ENCODE assay signal across 8 cellular contexts in genomic region chr4:102620697-102621497, GRCh38.
DNase-seq lines count a peak whose midpoint lies in the region; ATAC-seq lines count a peak whose summit lies in the region.

No MANE protein-coding gene starts in this region.

- POLR2A ChIA-PET in naive thymus-derived CD8-positive, alpha-beta T cell (lab: Charles Lee): interaction anchor here (1.3 kb wide), 1 partner anchor 206 kb away, joined by 3 read pairs; the partner anchor contains the start of gene UBE2D3

- H3K27me3 Mint-ChIP-seq in naive thymus-derived CD8-positive, alpha-beta T cell: no peaks in the 10 kb centered on the region

- DNase-seq in NCI-H1417 (lab: John Stamatoyannopoulos, UW) (peak; percentile 38 to 82 (median 56)), NCI-H1417 treated with DMSO at 0.1 percent for 48 hours (lab: John Stamatoyannopoulos, UW) (no peak), M059J (ENCODE audit: low read depth) (peak; percentile 79), T1000 (lab: John Stamatoyannopoulos, UW) (peak; percentile 50), fibroblast of gingiva (ENCODE audit: low read depth) (peak; percentile 76), mesenteric fat pad (ENCODE audit: low spot score) (no peak)
- peak in 1 of 10 donors; percentile 38 for DNase-seq in naive thymus-derived CD8-positive, alpha-beta T cell

- H3K4me1 Mint-ChIP-seq in naive thymus-derived CD8-positive, alpha-beta T cell: peaks cover 10 to 56% (median 45%) of the 10 kb centered on the region in 4 donors

- H3K9me3 Mint-ChIP-seq in naive thymus-derived CD8-positive, alpha-beta T cell: no peaks in the 10 kb centered on the region

- H3K36me3 Mint-ChIP-seq in naive thymus-derived CD8-positive, alpha-beta T cell: peaks cover 9 to 14% (median 14%) of the 10 kb centered on the region in 3 donors

- peak; percentile 45 for ATAC-seq in GM21367 (IDR thresholded peaks at IDR 0.05; ENCODE audit: unreplicated experiment)
- peak; percentile 44 to 55 for ATAC-seq in naive thymus-derived CD8-positive, alpha-beta T cell

- H3K4me3 Mint-ChIP-seq in naive thymus-derived CD8-positive, alpha-beta T cell: peak overlapping the region in 1 of 10 donors; percentile 20

- H3K27ac Mint-ChIP-seq in naive thymus-derived CD8-positive, alpha-beta T cell: peak overlapping the region in 9 of 10 donors; percentile 31 to 77 (median 58)

Comparison
In these comparisons a context has a peak if more than half of its experiments do, and no peak if none do; other contexts are left out.
1. DNase-seq: peak in NCI-H1417 (3 of 3), M059J (single experiment), T1000 (single experiment) and fibroblast of gingiva (single experiment); none in NCI-H1417 treated with DMSO at 0.1 percent for 48 hours (single experiment) and mesenteric fat pad (single experiment).